ENCODE assay signal across 20 cellular contexts in the genomic region with DNA sequence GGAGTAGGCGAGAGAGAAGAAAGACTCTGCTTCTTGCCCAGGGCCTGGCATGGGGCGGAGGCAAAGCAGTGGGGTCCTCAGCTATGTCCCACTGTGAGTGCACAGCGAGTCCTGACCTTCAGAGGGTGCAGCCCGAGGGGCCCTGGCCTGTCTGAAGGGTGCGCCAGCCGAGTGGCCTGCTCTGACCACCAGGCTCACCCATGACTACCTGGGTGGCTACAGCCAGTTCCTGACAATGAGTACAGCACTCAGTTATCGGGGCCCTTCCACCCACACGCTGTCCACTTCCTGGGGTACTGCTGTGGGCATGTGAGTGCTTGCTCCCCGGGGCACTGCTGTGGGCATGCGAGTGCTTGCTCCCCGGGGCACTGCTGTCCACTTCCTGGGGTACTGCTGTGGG.
"Had no signal": no experiment of that assay in that cellular context is flagged by ENCODE, and none has a peak within 500 bp of the region (broad histone marks: within the 10 kb centered on the region; RNA-seq: fewer than 3 reads in every experiment).

No MANE protein-coding gene starts in this region.

- H3K4me3 Mint-ChIP-seq: dendritic cell treated with granulocyte-macrophage colony-stimulating factor and Interleukin-4, amounts not matched to agents 40 ng/mL and 50 ng/mL, for 4 days; effector memory CD8-positive, alpha-beta T cell; naive thymus-derived CD8-positive, alpha-beta T cell had no signal

- H3K27me3 Mint-ChIP-seq: dendritic cell treated with granulocyte-macrophage colony-stimulating factor and Interleukin-4, amounts not matched to agents 40 ng/mL and 50 ng/mL, for 4 days had no signal

- H3K9me3 Mint-ChIP-seq: dendritic cell treated with granulocyte-macrophage colony-stimulating factor and Interleukin-4, amounts not matched to agents 40 ng/mL and 50 ng/mL, for 4 days; effector memory CD8-positive, alpha-beta T cell had no signal

- H3K4me3 ChIP-seq: hepatocyte, mucosa of descending colon, ovary, right atrium auricular region, sigmoid colon, skin epidermis, stomach, thoracic aorta, transverse colon, uterus had no signal

- H3K27ac ChIP-seq: foreskin keratinocyte, hepatocyte, ovary, right atrium auricular region, sigmoid colon, skin epidermis, stomach, thoracic aorta, transverse colon, uterus had no signal

- H3K36me3 ChIP-seq: ovary, right atrium auricular region, sigmoid colon, thoracic aorta, transverse colon, uterus had no signal

- H3K9me3 ChIP-seq: mucosa of descending colon, ovary, right atrium auricular region, sigmoid colon, stomach, thoracic aorta, transverse colon, uterus had no signal

- H3K27ac Mint-ChIP-seq: dendritic cell treated with granulocyte-macrophage colony-stimulating factor and Interleukin-4, amounts not matched to agents 40 ng/mL and 50 ng/mL, for 4 days; naive thymus-derived CD8-positive, alpha-beta T cell had no signal

- H3K4me1 ChIP-seq: foreskin keratinocyte, right atrium auricular region, sigmoid colon, stomach, transverse colon, uterus had no signal

- ATAC-seq: effector memory CD8-positive, alpha-beta T cell; foreskin keratinocyte; left colon; mucosa of descending colon; naive thymus-derived CD8-positive, alpha-beta T cell had no signal

- H3K27me3 ChIP-seq: foreskin keratinocyte, hepatocyte, ovary, right atrium auricular region, sigmoid colon, transverse colon, uterus had no signal

- H3K36me3 Mint-ChIP-seq: naive thymus-derived CD8-positive, alpha-beta T cell had no signal

- DNase-seq: effector memory CD8-positive, alpha-beta T cell; foreskin keratinocyte; left colon; mammary epithelial cell; mucosa of descending colon; naive thymus-derived CD8-positive, alpha-beta T cell; sigmoid colon; stimulated activated CD4-positive, alpha-beta T cell treated with anti-CD3 and anti-CD28 coated beads, Interleukin-2, amount 100 ng/mL, for 24 hours; stimulated activated CD4-positive, alpha-beta T cell treated with anti-CD3 and anti-CD28 coated beads, Interleukin-4, amount 100 ng/mL, for 4 hours; stimulated activated naive CD4-positive, alpha-beta T cell; stomach; substantia nigra; transverse colon; uterus had no signal
